ENCODE assay signal across 1 cellular context in genomic region chr4:53532521-53532920, GRCh38.
TF ChIP-seq lines count a peak whose summit lies in the region.

No MANE protein-coding gene starts in this region.

TF ChIP-seq in GM23338, 12 proteins besides CTCF, POLR2A, EP300 and RAD21 (continued from another document):
- TF ChIP-seq ZNF462 (CRISPR knock-in tag; IDR thresholded peaks at IDR 0.05) (no peak), CREB1 (CRISPR knock-in tag; IDR thresholded peaks at IDR 0.05; ENCODE audit: low read depth) (no peak), NANOG (IDR thresholded peaks at IDR 0.05; ENCODE audit: borderline replicate concordance) (no peak), ZNF331 (CRISPR knock-in tag; IDR thresholded peaks at IDR 0.05; ENCODE audit: low read depth) (no peak), ZNF114 (CRISPR knock-in tag; IDR thresholded peaks at IDR 0.05) (no peak)
TF ChIP-seq in GM23338: peak in this region for 0.
